20 cellular contexts compared by ENCODE assay signal in the genomic region with DNA sequence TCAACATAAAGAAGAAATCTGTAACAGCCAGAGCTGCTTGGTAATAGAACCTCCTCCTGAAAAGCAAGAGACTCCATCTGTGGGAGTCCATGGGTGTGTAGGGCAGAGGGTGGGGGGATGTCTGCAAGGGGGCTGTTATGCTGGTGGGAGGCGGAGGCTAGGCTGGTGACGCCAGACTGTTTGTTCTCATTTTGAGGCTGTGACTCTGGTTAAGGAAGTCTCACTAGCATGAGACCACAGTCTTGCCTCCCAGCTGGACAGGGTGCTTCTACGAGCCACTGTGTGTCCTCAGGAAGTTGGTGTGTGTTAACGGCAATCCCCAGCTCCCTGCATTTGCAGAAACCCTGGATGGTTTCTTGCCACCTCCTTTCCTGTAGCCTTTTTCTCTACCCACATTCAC.
"Had no signal": no experiment of that assay in that cellular context is flagged by ENCODE, and none has a peak within 500 bp of the region (broad histone marks: within the 10 kb centered on the region; RNA-seq: fewer than 3 reads in every experiment).

No MANE protein-coding gene starts in this region.

- H3K9me3 Mint-ChIP-seq: activated CD4-positive, alpha-beta T cell treated with anti-CD3 and anti-CD28 coated beads, Interleukin-2, amount 10 ng/mL, durations not matched to agents 7 days and 5 days had no signal

- DNase-seq: activated CD4-positive, alpha-beta T cell treated with anti-CD3 and anti-CD28 coated beads, Interleukin-2, amount 10 ng/mL, durations not matched to agents 7 days and 5 days; activated CD4-positive, CD25-positive, alpha-beta regulatory T cell treated with anti-CD3 and anti-CD28 coated beads, Interleukin-2, amount 50 U/mL, for 72 hours; activated CD8-positive, alpha-beta T cell treated with anti-CD3 and anti-CD28 coated beads, Interleukin-2, amount 10 ng/mL, durations not matched to agents 7 days and 5 days; activated gamma-delta T cell treated with Interleukin-2 at 50 U/mL for 16 hours; anterior cingulate cortex; dermis blood vessel endothelial cell; effector memory CD4-positive, alpha-beta T cell; foreskin melanocyte; head of caudate nucleus; hypothalamus; posterior cingulate gyrus; stimulated activated CD4-positive, alpha-beta T cell treated with anti-CD3 and anti-CD28 coated beads, Interleukin-2, amount 100 ng/mL, for 48 hours; stimulated activated naive CD4-positive, alpha-beta T cell; WERI-Rb-1 had no signal

- H3K4me3 ChIP-seq: body of pancreas, cardiac muscle cell, thoracic aorta had no signal

- H3K36me3 ChIP-seq: cardiac muscle cell had no signal

- H3K27ac Mint-ChIP-seq: activated CD4-positive, alpha-beta T cell treated with anti-CD3 and anti-CD28 coated beads, Interleukin-2, amount 10 ng/mL, durations not matched to agents 7 days and 5 days; activated CD8-positive, alpha-beta T cell treated with anti-CD3 and anti-CD28 coated beads, Interleukin-2, amount 10 ng/mL, durations not matched to agents 7 days and 5 days; activated naive CD4-positive, alpha-beta T cell treated with anti-CD3 and anti-CD28 coated beads, Interleukin-2, amount 50 U/mL, for 24 hours; memory B cell; type B pancreatic cell had no signal

- H3K27me3 Mint-ChIP-seq: activated CD4-positive, alpha-beta T cell treated with anti-CD3 and anti-CD28 coated beads, Interleukin-2, amount 10 ng/mL, durations not matched to agents 7 days and 5 days; activated naive CD4-positive, alpha-beta T cell treated with anti-CD3 and anti-CD28 coated beads, Interleukin-2, amount 50 U/mL, for 24 hours; type B pancreatic cell had no signal

- H3K9me3 ChIP-seq: body of pancreas, thoracic aorta had no signal

- H3K27ac ChIP-seq: body of pancreas, cardiac muscle cell, thoracic aorta, WERI-Rb-1 had no signal

- ATAC-seq: activated CD8-positive, alpha-beta T cell treated with anti-CD3 and anti-CD28 coated beads, Interleukin-2, amount 10 ng/mL, durations not matched to agents 7 days and 5 days; body of pancreas had no signal

- H3K36me3 Mint-ChIP-seq: activated naive CD4-positive, alpha-beta T cell treated with anti-CD3 and anti-CD28 coated beads, Interleukin-2, amount 50 U/mL, for 24 hours had no signal

- H3K4me1 Mint-ChIP-seq: activated CD4-positive, alpha-beta T cell treated with anti-CD3 and anti-CD28 coated beads, Interleukin-2, amount 10 ng/mL, durations not matched to agents 7 days and 5 days had no signal

- H3K27me3 ChIP-seq: body of pancreas, cardiac muscle cell had no signal

- H3K4me3 Mint-ChIP-seq: activated CD4-positive, alpha-beta T cell treated with anti-CD3 and anti-CD28 coated beads, Interleukin-2, amount 10 ng/mL, durations not matched to agents 7 days and 5 days; activated CD8-positive, alpha-beta T cell treated with anti-CD3 and anti-CD28 coated beads, Interleukin-2, amount 10 ng/mL, durations not matched to agents 7 days and 5 days; activated naive CD4-positive, alpha-beta T cell treated with anti-CD3 and anti-CD28 coated beads, Interleukin-2, amount 50 U/mL, for 24 hours; memory B cell; type B pancreatic cell had no signal

- H3K4me1 ChIP-seq: body of pancreas had no signal
